1 cellular context compared by ENCODE assay signal in genomic region chr20:3846378-3846739, GRCh38.
TF ChIP-seq lines count a peak whose summit lies in the region.

No MANE protein-coding gene starts in this region.

TF ChIP-seq in H1, 55 proteins besides CTCF, POLR2A, EP300 and RAD21:
- peak; percentile 37; the same call in 1 of the 2 replicates for TF ChIP-seq NRF1 (IDR thresholded peaks at IDR 0.05; ENCODE audit: low read depth, low read length)
- peak; percentile 51 for TF ChIP-seq ASH2L (IDR thresholded peaks at IDR 0.05; ENCODE audit: low read length)
- peak in 1 of 2 experiments; percentile 11; a peak in 1 of 4 replicates for TF ChIP-seq SIN3A (conservative IDR thresholded peaks at IDR 0.05 in 1 of 2, IDR thresholded peaks at IDR 0.05 in 1 of 2; ENCODE audit: low read depth in 1 of 2, low read length in 2 of 2)
- TF ChIP-seq, protein P1, sequence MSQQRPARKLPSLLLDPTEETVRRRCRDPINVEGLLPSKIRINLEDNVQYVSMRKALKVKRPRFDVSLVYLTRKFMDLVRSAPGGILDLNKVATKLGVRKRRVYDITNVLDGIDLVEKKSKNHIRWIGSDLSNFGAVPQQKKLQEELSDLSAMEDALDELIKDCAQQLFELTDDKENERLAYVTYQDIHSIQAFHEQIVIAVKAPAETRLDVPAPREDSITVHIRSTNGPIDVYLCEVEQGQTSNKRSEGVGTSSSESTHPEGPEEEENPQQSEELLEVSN (IDR thresholded peaks at IDR 0.05) = 0 out of 2 replicates have a peak, but pooled peaks have one; percentile 17
- peak; percentile 57 for TF ChIP-seq KDM4A (IDR thresholded peaks at IDR 0.05; ENCODE audit: low read depth, low read length, severe bottlenecking)
- TF ChIP-seq CTBP2 (IDR thresholded peaks at IDR 0.05; ENCODE audit: borderline replicate concordance, insufficient read depth, insufficient read length, low read length) = peak; percentile 30
- no peak for TF ChIP-seq TAF7 (optimal IDR thresholded peaks at IDR 0.05; ENCODE audit: borderline replicate concordance, low read depth, low read length)
- no peak for TF ChIP-seq ZNF274 (IDR thresholded peaks at IDR 0.05; ENCODE audit: borderline replicate concordance, extremely low read depth, low read length)
- no peak for TF ChIP-seq JUN (IDR thresholded peaks at IDR 0.05; ENCODE audit: low read depth, low read length)
